13 cellular contexts compared by ENCODE assay signal in genomic region chr4:119785963-119786362, GRCh38.
A peak's percentile ranks its signal among the peaks of the same experiment; 100 is the strongest.
DNase-seq lines count a peak whose midpoint lies in the region; ATAC-seq and TF ChIP-seq lines count a peak whose summit lies in the region.
"Had no signal": no experiment of that assay in that cellular context is flagged by ENCODE, and none has a peak within 500 bp of the region (broad histone marks: within the 10 kb centered on the region; RNA-seq: fewer than 3 reads in every experiment).

No MANE protein-coding gene starts in this region.

- H3K9me3 Mint-ChIP-seq in neural progenitor cell = peaks cover 13% of the 10 kb centered on the region
- H3K9me3 Mint-ChIP-seq in stimulated activated memory B cell treated with anti-CD40 and anti-IgM and Interleukin-4, amounts not matched to agents 10 μg/mL and 1 μg/mL and 100 μg/mL, for 72 hours = peaks cover 5% of the 10 kb centered on the region
- H3K9me3 Mint-ChIP-seq: T-cell had no signal

- H3K4me3 ChIP-seq in DND-41 (ENCODE audit: low read depth in 1 of 2, low read length in 2 of 2) (no peak overlapping the region), neural progenitor cell (no peak overlapping the region)
- H3K4me3 ChIP-seq: HAP-1, uterus had no signal

- peaks cover 8% of the 10 kb centered on the region for H3F3A ChIP-seq in neural progenitor cell (ENCODE audit: low read depth)

- no peaks in the 10 kb centered on the region for H4K20me1 ChIP-seq in DND-41 (ENCODE audit: insufficient read depth, low read length)
- H4K20me1 ChIP-seq in neural progenitor cell (ENCODE audit: low read depth) = no peaks in the 10 kb centered on the region

- ATAC-seq in DND-41 (ENCODE audit: insufficient read depth, low read depth) (no peak), GM21360 (IDR thresholded peaks at IDR 0.05; ENCODE audit: unreplicated experiment) (no peak)
- ATAC-seq in stimulated activated memory B cell treated with anti-CD40 and anti-IgM and Interleukin-4, amounts not matched to agents 10 μg/mL and 1 μg/mL and 100 μg/mL, for 72 hours = no peak
- ATAC-seq: T-cell had no signal

- H3K27me3 ChIP-seq in DND-41 (ENCODE audit: insufficient read depth, low read length, poor library complexity) (no peaks in the 10 kb centered on the region), neural progenitor cell (no peaks in the 10 kb centered on the region)
- H3K27me3 ChIP-seq: uterus had no signal

- no peak overlapping the region for H3K27ac Mint-ChIP-seq in neural progenitor cell
- H3K27ac Mint-ChIP-seq in stimulated activated memory B cell treated with anti-CD40 and anti-IgM and Interleukin-4, amounts not matched to agents 10 μg/mL and 1 μg/mL and 100 μg/mL, for 72 hours = no peak overlapping the region
- H3K27ac Mint-ChIP-seq: activated naive CD8-positive, alpha-beta T cell; T-cell had no signal

- no peak overlapping the region for H3K27ac ChIP-seq in DND-41 (ENCODE audit: low read length)
- H3K27ac ChIP-seq in neural progenitor cell = no peak overlapping the region
- H3K27ac ChIP-seq: uterus had no signal

- H3K79me2 ChIP-seq in DND-41 (ENCODE audit: insufficient read depth, low read length) (no peaks in the 10 kb centered on the region), neural progenitor cell (ENCODE audit: low read depth) (no peaks in the 10 kb centered on the region)

- H2AFZ ChIP-seq in DND-41 (ENCODE audit: low read depth, low read length) = no peak overlapping the region
- H2AFZ ChIP-seq in neural progenitor cell (replicated peaks) = no peak overlapping the region

- peak; percentile 19 for TF ChIP-seq CTCF in DND-41 (IDR thresholded peaks at IDR 0.05; ENCODE audit: borderline replicate concordance, extremely low read depth, low read length, poor library complexity, severe bottlenecking)
- TF ChIP-seq CTCF in neural progenitor cell (IDR thresholded peaks at IDR 0.05) = peak; percentile 29

- no peak overlapping the region for H3K4me2 ChIP-seq in DND-41 (ENCODE audit: insufficient read depth, low read length)
- H3K4me2 ChIP-seq in neural progenitor cell = no peak overlapping the region

- peaks cover 6% of the 10 kb centered on the region for H3K9me3 ChIP-seq in DND-41 (ENCODE audit: insufficient read depth, low read length, severe bottlenecking)
- H3K9me3 ChIP-seq in neural progenitor cell (ENCODE audit: low read depth) = no peaks in the 10 kb centered on the region
- H3K9me3 ChIP-seq: HAP-1, uterus had no signal

- no peak overlapping the region for H3K9ac ChIP-seq in DND-41 (ENCODE audit: low read depth, low read length)
- H3K9ac ChIP-seq in neural progenitor cell = no peak overlapping the region

- no peak overlapping the region for H3K4me3 Mint-ChIP-seq in neural progenitor cell
- H3K4me3 Mint-ChIP-seq in stimulated activated memory B cell treated with anti-CD40 and anti-IgM and Interleukin-4, amounts not matched to agents 10 μg/mL and 1 μg/mL and 100 μg/mL, for 72 hours = no peak overlapping the region
- H3K4me3 Mint-ChIP-seq: activated naive CD8-positive, alpha-beta T cell; T-cell had no signal

- H3K4me1 ChIP-seq in DND-41 (ENCODE audit: insufficient read depth, low read length) = no peaks in the 10 kb centered on the region
- no peaks in the 10 kb centered on the region for H3K4me1 ChIP-seq in neural progenitor cell
- H3K4me1 ChIP-seq: HAP-1, uterus had no signal

- peaks cover 3% of the 10 kb centered on the region for H3K36me3 Mint-ChIP-seq in neural progenitor cell
- no peaks in the 10 kb centered on the region for H3K36me3 Mint-ChIP-seq in stimulated activated memory B cell treated with anti-CD40 and anti-IgM and Interleukin-4, amounts not matched to agents 10 μg/mL and 1 μg/mL and 100 μg/mL, for 72 hours
- H3K36me3 Mint-ChIP-seq: activated naive CD8-positive, alpha-beta T cell; T-cell had no signal

- H3K36me3 ChIP-seq in DND-41 (ENCODE audit: insufficient read depth, low read length) (no peaks in the 10 kb centered on the region), neural progenitor cell (no peaks in the 10 kb centered on the region)
- H3K36me3 ChIP-seq: HAP-1, uterus had no signal

- DNase-seq in DND-41 (no peak), LoVo (ENCODE audit: low spot score) (peak; percentile 5), dermis microvascular lymphatic vessel endothelial cell (ENCODE audit: low read depth in 2 of 2) (peak; percentile 26 to 34), neural progenitor cell (ENCODE audit: low spot score) (no peak), cerebellum (ENCODE audit: low spot score) (no peak), NCI-H2196 (lab: John Stamatoyannopoulos, UW; ENCODE audit: unreplicated experiment) (no peak)
- DNase-seq: KG1, T-cell, uterus had no signal

- H3K4me1 Mint-ChIP-seq in neural progenitor cell = no peaks in the 10 kb centered on the region
- H3K4me1 Mint-ChIP-seq in stimulated activated memory B cell treated with anti-CD40 and anti-IgM and Interleukin-4, amounts not matched to agents 10 μg/mL and 1 μg/mL and 100 μg/mL, for 72 hours = no peaks in the 10 kb centered on the region
- H3K4me1 Mint-ChIP-seq: T-cell had no signal

- no peaks in the 10 kb centered on the region for H3K27me3 Mint-ChIP-seq in neural progenitor cell (ENCODE audit: insufficient read depth, low read depth)
- H3K27me3 Mint-ChIP-seq in stimulated activated memory B cell treated with anti-CD40 and anti-IgM and Interleukin-4, amounts not matched to agents 10 μg/mL and 1 μg/mL and 100 μg/mL, for 72 hours = no peaks in the 10 kb centered on the region

Comparison
In these comparisons a context has a peak if more than half of its experiments do, and no peak if none do; other contexts are left out.
1. DNase-seq: peak in LoVo (single experiment) and dermis microvascular lymphatic vessel endothelial cell (2 of 2); none in DND-41 (single experiment), neural progenitor cell (single experiment), cerebellum (single experiment) and NCI-H2196 (single experiment).